Comparison of ENCODE assay signal across 2 cellular contexts in genomic region chr4:168558587-168558986, GRCh38.
A peak's percentile ranks its signal among the peaks of the same experiment; 100 is the strongest.
TF ChIP-seq lines count a peak whose summit lies in the region.

No MANE protein-coding gene starts in this region.

TF ChIP-seq in HCT116, 20 proteins besides CTCF, POLR2A, EP300 and RAD21 (continued from another document):
- TF ChIP-seq, protein P1, sequence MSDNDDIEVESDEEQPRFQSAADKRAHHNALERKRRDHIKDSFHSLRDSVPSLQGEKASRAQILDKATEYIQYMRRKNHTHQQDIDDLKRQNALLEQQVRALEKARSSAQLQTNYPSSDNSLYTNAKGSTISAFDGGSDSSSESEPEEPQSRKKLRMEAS (IDR thresholded peaks at IDR 0.05) = peak; percentile 51; the same call in 1 of the 2 replicates

TF ChIP-seq in SK-N-SH, 30 proteins besides CTCF, POLR2A, EP300 and RAD21 (continued from another document):
- TF ChIP-seq TEAD4 (IDR thresholded peaks at IDR 0.05; ENCODE audit: borderline replicate concordance, insufficient read depth) (peak; percentile 69; the same call in 1 of the 2 replicates), JUND (IDR thresholded peaks at IDR 0.05) (no peak), RCOR1 (IDR thresholded peaks at IDR 0.05; ENCODE audit: low read length) (no peak), IRF3 (IDR thresholded peaks at IDR 0.05; ENCODE audit: low read depth, low read length) (no peak), MEF2A (IDR thresholded peaks at IDR 0.05; ENCODE audit: borderline replicate concordance, low read depth) (no peak), RFX5 (IDR thresholded peaks at IDR 0.05; ENCODE audit: low read length) (no peak), MXI1 (IDR thresholded peaks at IDR 0.05; ENCODE audit: low read depth, low read length) (no peak), YY1 (IDR thresholded peaks at IDR 0.05; ENCODE audit: low read depth) (peak; percentile 63; the same call in 1 of the 2 replicates), FOSL2 (IDR thresholded peaks at IDR 0.05; ENCODE audit: borderline replicate concordance, low read depth) (peak; percentile 10; the same call in 1 of the 2 replicates), ELF1 (IDR thresholded peaks at IDR 0.05) (no peak), TCF12 (IDR thresholded peaks at IDR 0.05) (peak; percentile 57), FOXJ3 (CRISPR knock-in tag; IDR thresholded peaks at IDR 0.05) (no peak), NFIC (IDR thresholded peaks at IDR 0.05; ENCODE audit: borderline replicate concordance) (peak; percentile 85; the same call in 1 of the 2 replicates), SIN3A (IDR thresholded peaks at IDR 0.05; ENCODE audit: borderline replicate concordance, low read depth, low read length) (no peak), CHD2 (IDR thresholded peaks at IDR 0.05; ENCODE audit: low read length, partially characterized antibody) (no peak)
- TF ChIP-seq, protein P2, sequence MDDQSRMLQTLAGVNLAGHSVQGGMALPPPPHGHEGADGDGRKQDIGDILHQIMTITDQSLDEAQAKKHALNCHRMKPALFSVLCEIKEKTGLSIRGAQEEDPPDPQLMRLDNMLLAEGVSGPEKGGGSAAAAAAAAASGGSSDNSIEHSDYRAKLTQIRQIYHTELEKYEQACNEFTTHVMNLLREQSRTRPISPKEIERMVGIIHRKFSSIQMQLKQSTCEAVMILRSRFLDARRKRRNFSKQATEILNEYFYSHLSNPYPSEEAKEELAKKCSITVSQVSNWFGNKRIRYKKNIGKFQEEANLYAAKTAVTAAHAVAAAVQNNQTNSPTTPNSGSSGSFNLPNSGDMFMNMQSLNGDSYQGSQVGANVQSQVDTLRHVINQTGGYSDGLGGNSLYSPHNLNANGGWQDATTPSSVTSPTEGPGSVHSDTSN (IDR thresholded peaks at IDR 0.05) = peak; percentile 44; the same call in 1 of the 2 replicates
- TF ChIP-seq, protein P3, sequence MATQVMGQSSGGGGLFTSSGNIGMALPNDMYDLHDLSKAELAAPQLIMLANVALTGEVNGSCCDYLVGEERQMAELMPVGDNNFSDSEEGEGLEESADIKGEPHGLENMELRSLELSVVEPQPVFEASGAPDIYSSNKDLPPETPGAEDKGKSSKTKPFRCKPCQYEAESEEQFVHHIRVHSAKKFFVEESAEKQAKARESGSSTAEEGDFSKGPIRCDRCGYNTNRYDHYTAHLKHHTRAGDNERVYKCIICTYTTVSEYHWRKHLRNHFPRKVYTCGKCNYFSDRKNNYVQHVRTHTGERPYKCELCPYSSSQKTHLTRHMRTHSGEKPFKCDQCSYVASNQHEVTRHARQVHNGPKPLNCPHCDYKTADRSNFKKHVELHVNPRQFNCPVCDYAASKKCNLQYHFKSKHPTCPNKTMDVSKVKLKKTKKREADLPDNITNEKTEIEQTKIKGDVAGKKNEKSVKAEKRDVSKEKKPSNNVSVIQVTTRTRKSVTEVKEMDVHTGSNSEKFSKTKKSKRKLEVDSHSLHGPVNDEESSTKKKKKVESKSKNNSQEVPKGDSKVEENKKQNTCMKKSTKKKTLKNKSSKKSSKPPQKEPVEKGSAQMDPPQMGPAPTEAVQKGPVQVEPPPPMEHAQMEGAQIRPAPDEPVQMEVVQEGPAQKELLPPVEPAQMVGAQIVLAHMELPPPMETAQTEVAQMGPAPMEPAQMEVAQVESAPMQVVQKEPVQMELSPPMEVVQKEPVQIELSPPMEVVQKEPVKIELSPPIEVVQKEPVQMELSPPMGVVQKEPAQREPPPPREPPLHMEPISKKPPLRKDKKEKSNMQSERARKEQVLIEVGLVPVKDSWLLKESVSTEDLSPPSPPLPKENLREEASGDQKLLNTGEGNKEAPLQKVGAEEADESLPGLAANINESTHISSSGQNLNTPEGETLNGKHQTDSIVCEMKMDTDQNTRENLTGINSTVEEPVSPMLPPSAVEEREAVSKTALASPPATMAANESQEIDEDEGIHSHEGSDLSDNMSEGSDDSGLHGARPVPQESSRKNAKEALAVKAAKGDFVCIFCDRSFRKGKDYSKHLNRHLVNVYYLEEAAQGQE (IDR thresholded peaks at IDR 0.05; ENCODE audit: low read depth, low read length) = no peak
- TF ChIP-seq, protein P1 (IDR thresholded peaks at IDR 0.05; ENCODE audit: low read depth) = peak; percentile 70; the same call in 1 of the 2 replicates
